9 cellular contexts compared by ENCODE assay signal in genomic region chr21:33070921-33071877, GRCh38. TPM values are rescaled to one million over a fixed set of nuclear protein-coding genes. Genes with fewer than 3 reads are reported as not detected.
DNase-seq lines count a peak whose midpoint lies in the region; ATAC-seq and TF ChIP-seq lines count a peak whose summit lies in the region.
"Had no signal": no experiment of that assay in that cellular context is flagged by ENCODE, and none has a peak within 500 bp of the region (broad histone marks: within the 10 kb centered on the region; RNA-seq: fewer than 3 reads in every experiment).

No MANE protein-coding gene starts in this region.

- no peaks in the 10 kb centered on the region for H3K9me3 ChIP-seq in effector memory CD4-positive, alpha-beta T cell (ENCODE audit: control insufficient read depth, low read length)

- H3K4me1 Mint-ChIP-seq in natural killer cell = peaks cover 11 to 15% of the 10 kb centered on the region in 2 donors

- H3K27ac Mint-ChIP-seq in natural killer cell = no peak overlapping the region

- TF ChIP-seq CTCF in natural killer cell (IDR thresholded peaks at IDR 0.05) = no peak

- H3K9me3 Mint-ChIP-seq in natural killer cell = no peaks in the 10 kb centered on the region

- H3K36me3 Mint-ChIP-seq in natural killer cell = no peaks in the 10 kb centered on the region

- DNase-seq in NOMO-1 treated with DMSO at 0.1 percent for 48 hours (lab: John Stamatoyannopoulos, UW; ENCODE audit: unreplicated experiment) = peak; percentile 32
- DNase-seq in effector memory CD4-positive, alpha-beta T cell = no peak
- DNase-seq in natural killer cell = no peak
- DNase-seq in SW 1271 (lab: John Stamatoyannopoulos, UW) = no peak
- no peak for DNase-seq in LoVo (ENCODE audit: low spot score)

- peaks cover 39% of the 10 kb centered on the region for H3K27me3 ChIP-seq in effector memory CD4-positive, alpha-beta T cell (replicated peaks; ENCODE audit: control insufficient read depth, insufficient read depth, low read length, poor library complexity, severe bottlenecking)

- ATAC-seq in GM18907 (IDR thresholded peaks at IDR 0.05; ENCODE audit: unreplicated experiment) (peak; percentile 7), natural killer cell (peak in 2 of 3 donors; percentile 28 to 31), GM21360 (IDR thresholded peaks at IDR 0.05; ENCODE audit: unreplicated experiment) (no peak), GM19463 (IDR thresholded peaks at IDR 0.05; ENCODE audit: unreplicated experiment) (no peak)

- H3K4me3 ChIP-seq in effector memory CD4-positive, alpha-beta T cell (ENCODE audit: insufficient read depth, low read depth, low read length, poor library complexity, severe bottlenecking) = peak overlapping the region; percentile 52

- intact Hi-C loops in natural killer cell (cut with micrococcal nuclease) = no loop called here

- no peak overlapping the region for H3K27ac ChIP-seq in effector memory CD4-positive, alpha-beta T cell (ENCODE audit: insufficient read depth, low read length, poor library complexity, severe bottlenecking)

- peak overlapping the region; percentile 78 for H3K4me3 Mint-ChIP-seq in natural killer cell

- H3K4me1 ChIP-seq in effector memory CD4-positive, alpha-beta T cell (ENCODE audit: control insufficient read depth, insufficient read depth, low read length, poor library complexity, severe bottlenecking) = peaks cover 18% of the 10 kb centered on the region

- H3K27me3 Mint-ChIP-seq in natural killer cell (ENCODE audit: low read depth in 2 of 2) = peaks cover 54 to 64% of the 10 kb centered on the region in 2 donors

- no peaks in the 10 kb centered on the region for H3K36me3 ChIP-seq in effector memory CD4-positive, alpha-beta T cell (ENCODE audit: control insufficient read depth, insufficient read depth, low read length)

RNA-seq across cellular contexts. Expression of gene OLIG1, which starts 1.3 kb away (rescaled TPM):
- 1 to 10 TPM in 1 of 3 donors, under 1 TPM in 2; 0.47 to 1.4 (median 0.48) TPM for total RNA-seq in natural killer cell
- total RNA-seq: kidney epithelial cell had no signal

RNA-seq across cellular contexts. Expression of gene OLIG2, which starts 45.5 kb away (rescaled TPM):
- total RNA-seq in natural killer cell = not detected
- total RNA-seq: kidney epithelial cell had no signal

Comparison
In these comparisons a context has a peak if more than half of its experiments do, and no peak if none do; other contexts are left out.
1. ATAC-seq: peak in GM18907 (single experiment) and natural killer cell (2 of 3); none in GM21360 (single experiment) and GM19463 (single experiment).